In genomic region chr3:172104471-172105072, GRCh38 we compare ENCODE assay signal across 9 cellular contexts.
DNase-seq lines count a peak whose midpoint lies in the region; ATAC-seq and TF ChIP-seq lines count a peak whose summit lies in the region.
"Had no signal": no experiment of that assay in that cellular context is flagged by ENCODE, and none has a peak within 500 bp of the region (broad histone marks: within the 10 kb centered on the region; RNA-seq: fewer than 3 reads in every experiment).

No MANE protein-coding gene starts in this region.

- H3K79me2 ChIP-seq in hepatocyte: peaks cover 97% of the 10 kb centered on the region

- H3K27me3 ChIP-seq in hepatocyte (no peaks in the 10 kb centered on the region), skeletal muscle satellite cell (ENCODE audit: control insufficient read depth, insufficient read depth, low read length) (no peaks in the 10 kb centered on the region)

- H3K4me1 ChIP-seq in hepatocyte (ENCODE audit: insufficient read depth): peaks cover 41% of the 10 kb centered on the region
- peaks cover 33% of the 10 kb centered on the region for H3K4me1 ChIP-seq in skeletal muscle satellite cell (ENCODE audit: control insufficient read depth, insufficient read depth, low read length)

- no peak overlapping the region for H2AFZ ChIP-seq in hepatocyte

- H3K27ac ChIP-seq in hepatocyte (peak overlapping the region; percentile 31), substantia nigra (ENCODE audit: low read depth, low read length, poor library complexity, severe bottlenecking) (no peak overlapping the region)

- WGBS in hepatocyte (ENCODE audit: low lambda C conversion rate, missing lambda C conversion rate): 63% methylated on average over 2 of the region's 2 CpGs

- H3K4me3 ChIP-seq in hepatocyte (no peak overlapping the region), skeletal muscle satellite cell (ENCODE audit: low read length) (no peak overlapping the region)

- TF ChIP-seq CTCF in hepatocyte (IDR thresholded peaks at IDR 0.05; ENCODE audit: poor library complexity): no peak

- ATAC-seq in GM21526 (IDR thresholded peaks at IDR 0.05; ENCODE audit: low FRiP score, unreplicated experiment): no peak

- peak; percentile 21 for DNase-seq in DMS53 (lab: John Stamatoyannopoulos, UW)
- DNase-seq in DMS53 treated with DMSO at 0.1 percent for 48 hours (lab: John Stamatoyannopoulos, UW; ENCODE audit: unreplicated experiment): no peak
- DNase-seq in RPMI7951 (ENCODE audit: low read depth): peak; percentile 71
- no peak for DNase-seq in hepatocyte (ENCODE audit: low spot score)
- DNase-seq in AML-193 (lab: John Stamatoyannopoulos, UW): no peak
- DNase-seq in substantia nigra (lab: John Stamatoyannopoulos, UW): no peak
- DNase-seq: activated naive CD8-positive, alpha-beta T cell treated with anti-CD3 and anti-CD28 coated beads, Interleukin-2, amount 10 ng/mL, durations not matched to agents 7 days and 5 days had no signal

- no peak overlapping the region for H3K4me2 ChIP-seq in hepatocyte
- H3K4me2 ChIP-seq in skeletal muscle satellite cell (ENCODE audit: low read length): no peak overlapping the region

- peak overlapping the region; percentile 30 for H3K9ac ChIP-seq in skeletal muscle satellite cell (ENCODE audit: low read depth, low read length)

- H4K20me1 ChIP-seq in hepatocyte (ENCODE audit: insufficient read depth, poor library complexity, severe bottlenecking): peaks cover 49% of the 10 kb centered on the region

- no peaks in the 10 kb centered on the region for H3K36me3 ChIP-seq in hepatocyte (replicated peaks; ENCODE audit: insufficient read depth, low read depth)
- no peaks in the 10 kb centered on the region for H3K36me3 ChIP-seq in skeletal muscle satellite cell (ENCODE audit: insufficient read depth, low read length)

- no peaks in the 10 kb centered on the region for H3K9me2 ChIP-seq in hepatocyte (replicated peaks; ENCODE audit: insufficient read depth)

- H3K9me3 ChIP-seq in hepatocyte (ENCODE audit: low read depth) (no peaks in the 10 kb centered on the region), skeletal muscle satellite cell (replicated peaks; ENCODE audit: low read length) (no peaks in the 10 kb centered on the region)

Comparison
In these comparisons a context has a peak if more than half of its experiments do, and no peak if none do; other contexts are left out.
1. DNase-seq: peak in DMS53 (single experiment) and RPMI7951 (single experiment); none in DMS53 treated with DMSO at 0.1 percent for 48 hours (single experiment), hepatocyte (single experiment), AML-193 (0 of 2) and substantia nigra (0 of 49).